Comparison of ENCODE assay signal across 7 cellular contexts in the genomic region with DNA sequence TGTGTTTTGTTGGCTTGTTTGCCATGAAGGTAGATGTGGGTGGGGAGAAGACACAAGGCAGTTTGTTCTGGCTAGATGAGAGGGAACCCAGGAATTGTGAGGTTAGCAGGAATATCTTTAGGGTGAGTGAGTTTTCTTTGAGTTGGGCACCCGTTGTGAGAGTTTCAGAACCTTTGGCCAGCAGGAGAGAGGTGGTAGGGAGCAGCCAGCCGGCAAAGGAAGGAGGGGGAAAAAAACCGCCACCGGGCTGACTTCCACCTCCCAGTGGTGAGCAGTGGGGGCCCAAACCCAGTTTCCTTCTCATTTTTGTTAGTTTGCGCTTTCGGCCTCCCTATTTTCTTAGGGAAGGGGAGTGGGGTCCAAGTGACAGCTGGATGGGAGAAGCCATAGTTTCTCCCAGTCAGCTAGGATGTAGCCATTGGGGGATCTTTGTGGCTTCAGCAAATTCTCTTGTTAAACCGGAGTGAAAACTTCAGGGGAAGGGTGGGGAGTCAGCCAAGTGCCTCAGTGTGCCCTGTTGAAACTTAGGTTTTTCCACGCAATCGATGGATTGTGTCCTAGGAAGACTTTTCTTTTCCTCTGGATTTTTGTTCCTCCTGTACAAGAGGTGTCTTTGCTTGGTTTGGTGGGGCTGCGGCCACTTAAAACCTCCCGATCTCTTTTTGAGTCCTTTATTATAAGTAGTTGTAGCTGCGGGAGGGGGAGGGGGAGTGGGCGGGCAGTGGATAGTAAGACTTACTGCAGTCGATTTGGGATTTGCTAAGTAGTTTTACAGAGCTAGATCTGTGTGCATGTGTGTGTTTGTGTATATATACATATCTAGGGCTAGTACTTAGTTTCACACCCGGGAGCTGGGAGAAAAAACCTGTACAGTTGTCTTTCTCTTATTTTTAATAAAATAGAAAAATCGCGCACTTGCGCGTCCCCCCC. TPM values are rescaled to one million over a fixed set of nuclear protein-coding genes. Genes with fewer than 3 reads are reported as not detected.
A peak's percentile ranks its signal among the peaks of the same experiment; 100 is the strongest.
DNase-seq lines count a peak whose midpoint lies in the region; ATAC-seq and TF ChIP-seq lines count a peak whose summit lies in the region.
"Had no signal": no experiment of that assay in that cellular context is flagged by ENCODE, and none has a peak within 500 bp of the region (broad histone marks: within the 10 kb centered on the region; RNA-seq: fewer than 3 reads in every experiment).

No MANE protein-coding gene starts in this region.

- no peak for TF ChIP-seq EP300 in stomach (IDR thresholded peaks at IDR 0.05)

- H2AFZ ChIP-seq in OCI-LY3 (ENCODE audit: low read depth, low read length), result 0 out of 2 replicates have a peak overlapping the region, but pooled peaks have one; percentile 6

- no peaks in the 10 kb centered on the region for H3K36me3 Mint-ChIP-seq in CD4-positive, alpha-beta T cell (ENCODE audit: low read depth)

- no peak for ATAC-seq in CD4-positive, alpha-beta T cell (ENCODE audit: poor library complexity)
- ATAC-seq in GM18511 (IDR thresholded peaks at IDR 0.05; ENCODE audit: unreplicated experiment), result no peak

- no peak for DNase-seq in CD4-positive, alpha-beta T cell
- DNase-seq in fibroblast of the aortic adventitia (ENCODE audit: low read depth) (peak; percentile 35), stomach (peak; percentile 38), NCI-H1048 (lab: John Stamatoyannopoulos, UW) (no peak)

- H3K36me3 ChIP-seq in OCI-LY3 (replicated peaks; ENCODE audit: low read depth, low read length), result no peaks in the 10 kb centered on the region
- H3K36me3 ChIP-seq in stomach, result peaks cover 0 to 5% (median 0%) of the 10 kb centered on the region in 4 donors

- H3K4me1 ChIP-seq in OCI-LY3 (ENCODE audit: low read length) (peaks cover 9% of the 10 kb centered on the region; the same call in 1 of the 2 replicates), stomach (peaks cover 35 to 75% (median 72%) of the 10 kb centered on the region in 4 donors)

- H3K4me3 ChIP-seq in OCI-LY3 (ENCODE audit: low read length), result peak overlapping the region; percentile 83
- peak overlapping the region; percentile 85 for H3K4me3 ChIP-seq in fibroblast of the aortic adventitia (ENCODE audit: low read depth, low read length)
- H3K4me3 ChIP-seq in stomach, result peak overlapping the region; percentile 53 to 62 (median 57)

- intact Hi-C loops in CD4-positive, alpha-beta T cell (cut with DNase I, micrococcal nuclease), result loop anchor here in 1 of 2 experiments (2.0 to 5.0 kb wide), 3 partner anchors 36 to 146 kb away; partner anchors contain the start of genes ANKRD54, C22orf23 and POLR2F
- intact Hi-C loops in stomach (cut with DNase I; ENCODE audit: low total_unique reads), result no loop called here

- no peaks in the 10 kb centered on the region for H3K79me2 ChIP-seq in OCI-LY3 (ENCODE audit: low read length)

- H3K27me3 ChIP-seq in CD4-positive, alpha-beta T cell (ENCODE audit: control insufficient read depth, insufficient read depth, low read length), result peaks cover 54% of the 10 kb centered on the region
- H3K27me3 ChIP-seq in OCI-LY3 (ENCODE audit: low read depth, low read length), result peaks cover 18% of the 10 kb centered on the region
- H3K27me3 ChIP-seq in stomach, result peaks cover 0 to 7% (median 0%) of the 10 kb centered on the region in 3 donors

- H4K20me1 ChIP-seq in OCI-LY3 (ENCODE audit: insufficient read depth, low read length), result no peaks in the 10 kb centered on the region

- TF ChIP-seq CTCF in CD4-positive, alpha-beta T cell (IDR thresholded peaks at IDR 0.05), result no peak
- TF ChIP-seq CTCF in OCI-LY3 (IDR thresholded peaks at IDR 0.05; ENCODE audit: low read depth, low read length), result no peak
- no peak for TF ChIP-seq CTCF in fibroblast of the aortic adventitia (IDR thresholded peaks at IDR 0.05; ENCODE audit: insufficient read depth, low read length)
- TF ChIP-seq CTCF in stomach (IDR thresholded peaks at IDR 0.05), result no peak

- no peaks in the 10 kb centered on the region for H3K9me3 Mint-ChIP-seq in CD4-positive, alpha-beta T cell

- H3K9ac ChIP-seq in OCI-LY3 (ENCODE audit: low read length), result peak overlapping the region; percentile 39

- H3K4me2 ChIP-seq in OCI-LY3 (ENCODE audit: low read length), result peak overlapping the region; percentile 87

- CTCF ChIA-PET in CD4-positive, alpha-beta T cell (lab: Charles Lee), result interaction anchor here (0.6 to 4.1 kb wide), 2 partner anchors 11 to 83 kb away, joined by 3 to 22 read pairs; no protein-coding TSS in a partner anchor

- H3K27me3 Mint-ChIP-seq in CD4-positive, alpha-beta T cell, result peaks cover 47% of the 10 kb centered on the region

- peaks cover 52% of the 10 kb centered on the region for H3K4me1 Mint-ChIP-seq in CD4-positive, alpha-beta T cell (ENCODE audit: low read depth)

- 1 to 4% (median 2%) methylated on average over 18 to 19 of the region's 19 CpGs for WGBS in stomach, 5 donors

- H3K9me3 ChIP-seq in CD4-positive, alpha-beta T cell (ENCODE audit: control insufficient read depth, low read length), result no peaks in the 10 kb centered on the region
- no peaks in the 10 kb centered on the region for H3K9me3 ChIP-seq in OCI-LY3 (ENCODE audit: insufficient read depth, low read length)
- no peaks in the 10 kb centered on the region for H3K9me3 ChIP-seq in stomach

- peak in 1 of 4 donors; percentile 27 for TF ChIP-seq POLR2A in stomach (IDR thresholded peaks at IDR 0.05)

- POLR2A ChIA-PET in CD4-positive, alpha-beta T cell (lab: Charles Lee), result interaction anchor here (0.9 to 2.3 kb wide), 3 partner anchors 12 to 43 kb away, joined by 3 to 12 read pairs (median 3); partner anchors contain the start of gene ANKRD54

- H3K27ac Mint-ChIP-seq in CD4-positive, alpha-beta T cell, result peak overlapping the region; percentile 3

- peak overlapping the region; percentile 84 for H3K4me3 Mint-ChIP-seq in CD4-positive, alpha-beta T cell

- no peak overlapping the region for H3K27ac ChIP-seq in CD4-positive, alpha-beta T cell (ENCODE audit: low read depth, low read length)
- no peak overlapping the region for H3K27ac ChIP-seq in OCI-LY3 (ENCODE audit: low read length)
- peak overlapping the region; percentile 73 to 91 (median 90) for H3K27ac ChIP-seq in stomach

RNA-seq across cellular contexts. Expression of gene GCAT, which starts 1.1 kb away (rescaled TPM):
- 1 to 10 TPM; 1.4 to 1.8 TPM for total RNA-seq in CD4-positive, alpha-beta T cell
- total RNA-seq in fibroblast of the aortic adventitia (ENCODE audit: low replicate concordance) (13.1 and 16.2 TPM in 2 replicates), stomach (100 to 1,000 TPM in 2 of 5 donors, 10 to 100 TPM in 1, under 1 TPM in 1, not detected in 1; 0.45 to 158 (median 60.4) TPM)
- polyA plus RNA-seq in stomach, result 10 to 100 TPM; 18.2 to 27.2 (median 23.4) TPM

RNA-seq across cellular contexts. Expression of gene GALR3, which starts 16.5 kb away (rescaled TPM):
- not detected for total RNA-seq in CD4-positive, alpha-beta T cell
- total RNA-seq in fibroblast of the aortic adventitia (ENCODE audit: low replicate concordance) (not detected in 2 replicates), stomach (not detected)
- not detected for polyA plus RNA-seq in stomach
- total RNA-seq: NCI-H460 had no signal

RNA-seq across cellular contexts. Expression of gene ANKRD54, which starts 37.5 kb away (rescaled TPM):
- total RNA-seq in CD4-positive, alpha-beta T cell, result 10 to 100 TPM; 18.3 to 20.6 TPM
- total RNA-seq in fibroblast of the aortic adventitia (ENCODE audit: low replicate concordance) (19.0 and 38.6 TPM in 2 replicates), stomach (100 to 1,000 TPM in 1 of 5 donors, 10 to 100 TPM in 3, 1 to 10 TPM in 1; 6.8 to 210 (median 18.3) TPM)
- 10 to 100 TPM; 12.5 to 19.0 (median 14.8) TPM for polyA plus RNA-seq in stomach

RNA-seq across cellular contexts. Expression of gene EIF3L, which starts 42.5 kb away (rescaled TPM):
- total RNA-seq in CD4-positive, alpha-beta T cell, result 100 to 1,000 TPM; 525 to 541 TPM
- total RNA-seq in fibroblast of the aortic adventitia (ENCODE audit: low replicate concordance) (181 and 457 TPM in 2 replicates), stomach (100 to 1,000 TPM; 271 to 452 (median 385) TPM)
- 100 to 1,000 TPM; 254 to 657 (median 378) TPM for polyA plus RNA-seq in stomach

Comparison
In these comparisons a context has a peak if more than half of its experiments do, and no peak if none do; other contexts are left out.
1. DNase-seq: peak in fibroblast of the aortic adventitia (single experiment) and stomach (single experiment); none in CD4-positive, alpha-beta T cell (0 of 10) and NCI-H1048 (single experiment).
2. H3K27ac ChIP-seq: peak in stomach (5 of 5); none in CD4-positive, alpha-beta T cell (single experiment) and OCI-LY3 (single experiment).
3. Peak in every context shown above with its lines, with median percentiles within 50 percentile points of each other: H3K4me3 ChIP-seq.